27 cellular contexts compared by ENCODE assay signal in the genomic region with DNA sequence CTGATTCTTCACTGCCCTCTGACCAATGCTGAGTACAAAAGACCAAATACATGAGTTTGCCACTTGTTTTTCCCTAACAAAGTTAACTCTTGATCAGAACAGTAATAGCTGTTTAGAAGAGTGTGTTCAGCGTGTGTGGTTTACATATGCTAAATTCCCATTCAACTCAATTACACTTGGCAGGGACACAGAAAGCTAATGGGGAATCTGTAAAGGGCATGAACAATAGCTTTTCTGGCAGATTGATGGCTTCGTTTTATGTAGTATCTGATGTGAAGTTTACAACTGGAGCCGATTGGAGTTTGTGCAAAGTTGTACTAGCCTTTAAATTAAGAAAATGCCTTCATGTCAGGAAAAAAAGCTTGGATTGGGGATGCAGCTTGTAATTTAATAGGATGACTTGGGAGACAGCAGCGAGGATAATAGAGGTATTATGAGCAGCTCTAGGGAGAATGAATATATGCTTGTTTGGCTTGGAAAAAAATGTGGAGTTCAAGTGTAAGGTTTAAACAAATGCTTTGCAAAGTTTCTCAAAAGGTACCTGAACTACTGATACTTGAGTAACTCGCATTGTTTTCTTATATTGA.
A peak's percentile ranks its signal among the peaks of the same experiment; 100 is the strongest.
DNase-seq lines count a peak whose midpoint lies in the region; ATAC-seq and TF ChIP-seq lines count a peak whose summit lies in the region.
"Had no signal": no experiment of that assay in that cellular context is flagged by ENCODE, and none has a peak within 500 bp of the region (broad histone marks: within the 10 kb centered on the region; RNA-seq: fewer than 3 reads in every experiment).

No MANE protein-coding gene starts in this region.

- no peak overlapping the region for H3K27ac Mint-ChIP-seq in activated T-helper 17 cell treated with anti-CD3 and anti-CD28 coated beads, Interleukin-2, amount 50 U/mL, for 72 hours
- H3K27ac Mint-ChIP-seq: activated naive CD8-positive, alpha-beta T cell treated with anti-CD3 and anti-CD28 coated beads, Interleukin-2, amount 50 U/mL, for 24 hours; neural progenitor cell; progenitor cell of endocrine pancreas had no signal

- H3K9me2 ChIP-seq in SK-N-SH, result no peaks in the 10 kb centered on the region
- no peaks in the 10 kb centered on the region for H3K9me2 ChIP-seq in MM.1S (replicated peaks; ENCODE audit: insufficient read depth, low read length)

- peak in 1 of 2 experiments; percentile 76; a peak in 2 of 4 replicates for TF ChIP-seq EP300 in SK-N-SH (IDR thresholded peaks at IDR 0.05; ENCODE audit: borderline replicate concordance in 1 of 2, low read depth in 1 of 2, low read length in 1 of 2)

- H4K20me1 ChIP-seq in SK-N-SH (ENCODE audit: insufficient read depth) (no peaks in the 10 kb centered on the region), MM.1S (ENCODE audit: insufficient read depth, low read length) (no peaks in the 10 kb centered on the region)
- H4K20me1 ChIP-seq: BLaER1 treated with 17β-estradiol and CSF1 and Interleukin-3, amounts not matched to agents 10 nM and 100 nM had no signal

- peaks cover 5 to 8% of the 10 kb centered on the region in 2 experiments; a peak in 3 of 4 replicates for H3K4me1 ChIP-seq in SK-N-SH (ENCODE audit: control insufficient read depth in 1 of 2, insufficient read depth in 2 of 2, low read depth in 1 of 2, low read length in 1 of 2)
- H3K4me1 ChIP-seq in MM.1S (ENCODE audit: low read length), result no peaks in the 10 kb centered on the region
- H3K4me1 ChIP-seq: body of pancreas, neural progenitor cell had no signal

- H3K4me3 Mint-ChIP-seq in activated T-helper 17 cell treated with anti-CD3 and anti-CD28 coated beads, Interleukin-2, amount 50 U/mL, for 72 hours, result no peak overlapping the region
- H3K4me3 Mint-ChIP-seq: activated naive CD8-positive, alpha-beta T cell treated with anti-CD3 and anti-CD28 coated beads, Interleukin-2, amount 50 U/mL, for 24 hours; neural progenitor cell; WTC11 had no signal

- no peaks in the 10 kb centered on the region for H3K27me3 Mint-ChIP-seq in activated T-helper 17 cell treated with anti-CD3 and anti-CD28 coated beads, Interleukin-2, amount 50 U/mL, for 72 hours
- H3K27me3 Mint-ChIP-seq: progenitor cell of endocrine pancreas had no signal

- no peaks in the 10 kb centered on the region for H3K36me3 Mint-ChIP-seq in activated T-helper 17 cell treated with anti-CD3 and anti-CD28 coated beads, Interleukin-2, amount 50 U/mL, for 72 hours (ENCODE audit: low read depth)
- H3K36me3 Mint-ChIP-seq: neural progenitor cell, WTC11 had no signal

- H2AFZ ChIP-seq in SK-N-SH (ENCODE audit: low read depth), result no peak overlapping the region; the same call in 1 of the 2 replicates
- H2AFZ ChIP-seq in MM.1S (ENCODE audit: low read length), result no peak overlapping the region
- H2AFZ ChIP-seq: neural progenitor cell had no signal

- H3K36me3 ChIP-seq in SK-N-SH (replicated peaks in 1 of 2; ENCODE audit: control insufficient read depth in 1 of 2, insufficient read depth in 2 of 2, low read length in 1 of 2) (no peaks in the 10 kb centered on the region), MM.1S (replicated peaks; ENCODE audit: insufficient read depth, low read length) (no peaks in the 10 kb centered on the region)
- H3K36me3 ChIP-seq: BLaER1 treated with 17β-estradiol and CSF1 and Interleukin-3, amounts not matched to agents 10 nM and 100 nM; lower lobe of right lung; neural progenitor cell; sigmoid colon; transverse colon had no signal

- no peak overlapping the region for H3K9ac ChIP-seq in SK-N-SH
- no peak overlapping the region for H3K9ac ChIP-seq in MM.1S (ENCODE audit: low read length)
- H3K9ac ChIP-seq: BLaER1 treated with 17β-estradiol and CSF1 and Interleukin-3, amounts not matched to agents 10 nM and 100 nM; neural progenitor cell had no signal

- peak overlapping the region in 1 of 2 experiments; percentile 69; a peak in 2 of 4 replicates for H3K27ac ChIP-seq in SK-N-SH (ENCODE audit: low read depth in 2 of 2, low read length in 1 of 2)
- no peak overlapping the region for H3K27ac ChIP-seq in MM.1S (ENCODE audit: low read length)
- H3K27ac ChIP-seq: BLaER1 treated with 17β-estradiol and CSF1 and Interleukin-3, amounts not matched to agents 10 nM and 100 nM; body of pancreas; lower lobe of right lung; neural progenitor cell; sigmoid colon; transverse colon had no signal

- TF ChIP-seq CTCF in SK-N-SH (IDR thresholded peaks at IDR 0.05), result no peak
- no peak for TF ChIP-seq CTCF in MM.1S (IDR thresholded peaks at IDR 0.05; ENCODE audit: low read length)

- DNase-seq in NCI-H510A treated with DMSO at 0.1 percent for 48 hours (lab: John Stamatoyannopoulos, UW) (peak; percentile 18), NCI-H510A (lab: John Stamatoyannopoulos, UW) (no peak), NCI-H2107 treated with DMSO at 0.1 percent for 48 hours (lab: John Stamatoyannopoulos, UW; ENCODE audit: unreplicated experiment) (peak; percentile 85), SK-N-SH (peak; percentile 48), COLO668 (lab: John Stamatoyannopoulos, UW; ENCODE audit: unreplicated experiment) (no peak), MM.1S (no peak)
- DNase-seq: activated CD4-positive, alpha-beta T cell treated with anti-CD3 and anti-CD28 coated beads, Interleukin-2, amount 50 U/mL, for 48 hours; activated effector memory CD4-positive, alpha-beta T cell treated with anti-CD3 and anti-CD28 coated beads, Interleukin-2, amount 50 U/mL, for 16 hours; activated naive CD8-positive, alpha-beta T cell treated with anti-CD3 and anti-CD28 coated beads, Interleukin-2, amount 50 U/mL, for 24 hours; body of pancreas; effector CD8-positive, alpha-beta T cell; GDM1; H7; islet precursor cell; lower lobe of right lung; RPMI8226; sigmoid colon; stimulated activated CD8-positive, alpha-beta memory T cell treated with anti-CD3 and anti-CD28 coated beads, Interleukin-4, amount 100 ng/mL, for 48 hours; T-helper 9 cell; transverse colon had no signal

- H3K27me3 ChIP-seq in SK-N-SH (ENCODE audit: insufficient read depth), result no peaks in the 10 kb centered on the region
- no peaks in the 10 kb centered on the region for H3K27me3 ChIP-seq in MM.1S (replicated peaks; ENCODE audit: insufficient read depth, low read length)
- H3K27me3 ChIP-seq: BLaER1 treated with 17β-estradiol and CSF1 and Interleukin-3, amounts not matched to agents 10 nM and 100 nM; body of pancreas; neural progenitor cell; sigmoid colon; transverse colon had no signal

- H3K9me3 ChIP-seq in SK-N-SH (no peaks in the 10 kb centered on the region), MM.1S (replicated peaks; ENCODE audit: insufficient read depth, low read length) (no peaks in the 10 kb centered on the region)
- H3K9me3 ChIP-seq: body of pancreas, lower lobe of right lung, sigmoid colon, transverse colon had no signal

- no peak overlapping the region for H3K4me2 ChIP-seq in SK-N-SH
- H3K4me2 ChIP-seq in MM.1S (ENCODE audit: low read depth, low read length), result no peak overlapping the region
- H3K4me2 ChIP-seq: BLaER1 treated with 17β-estradiol and CSF1 and Interleukin-3, amounts not matched to agents 10 nM and 100 nM; neural progenitor cell had no signal

- H3F3A ChIP-seq in SK-N-SH (replicated peaks; ENCODE audit: insufficient read depth) (peaks cover 9% of the 10 kb centered on the region), MM.1S (ENCODE audit: insufficient read depth, low read length) (no peaks in the 10 kb centered on the region)

- no peaks in the 10 kb centered on the region for H3K4me1 Mint-ChIP-seq in activated T-helper 17 cell treated with anti-CD3 and anti-CD28 coated beads, Interleukin-2, amount 50 U/mL, for 72 hours

- no peaks in the 10 kb centered on the region for H3K9me3 Mint-ChIP-seq in activated T-helper 17 cell treated with anti-CD3 and anti-CD28 coated beads, Interleukin-2, amount 50 U/mL, for 72 hours
- H3K9me3 Mint-ChIP-seq: activated naive CD8-positive, alpha-beta T cell treated with anti-CD3 and anti-CD28 coated beads, Interleukin-2, amount 50 U/mL, for 24 hours had no signal

- CTCF ChIA-PET in SK-N-SH (lab: Yijun Ruan, JAX), result interaction anchor here (0.9 to 9.9 kb wide), 15 partner anchors 12 to 257 kb away, joined by 3 to 182 read pairs (median 3); partner anchors contain the start of gene RASSF3

- 40% methylated on average over 5 of the region's 5 CpGs for WGBS in SK-N-SH (ENCODE audit: low lambda C conversion rate)

- no peaks in the 10 kb centered on the region for H3K79me2 ChIP-seq in SK-N-SH (ENCODE audit: insufficient read depth)
- H3K79me2 ChIP-seq in MM.1S (ENCODE audit: low read length), result no peaks in the 10 kb centered on the region

- POLR2A ChIA-PET in SK-N-SH (lab: Yijun Ruan, JAX), result no interaction called here

- TF ChIP-seq RAD21 in SK-N-SH (IDR thresholded peaks at IDR 0.05; ENCODE audit: low read length), result peak; percentile 2; the same call in 1 of the 2 replicates

- H3K4me3 ChIP-seq in SK-N-SH (ENCODE audit: low read depth in 2 of 2, low read length in 1 of 2) (no peak overlapping the region), MM.1S (ENCODE audit: low read length) (no peak overlapping the region)
- H3K4me3 ChIP-seq: BLaER1 treated with 17β-estradiol and CSF1 and Interleukin-3, amounts not matched to agents 10 nM and 100 nM; body of pancreas; K562; lower lobe of right lung; neural progenitor cell; sigmoid colon; transverse colon had no signal

- no peak for ATAC-seq in HG02623 (IDR thresholded peaks at IDR 0.05; ENCODE audit: unreplicated experiment)
- no peak for ATAC-seq in activated T-helper 17 cell treated with anti-CD3 and anti-CD28 coated beads, Interleukin-2, amount 50 U/mL, for 72 hours (replicated peaks)
- ATAC-seq: activated naive CD8-positive, alpha-beta T cell treated with anti-CD3 and anti-CD28 coated beads, Interleukin-2, amount 50 U/mL, for 24 hours; body of pancreas; K562; lower lobe of right lung; WTC11 had no signal

TF ChIP-seq in SK-N-SH, 30 proteins besides CTCF, POLR2A, EP300 and RAD21 (continues in another document):
- no peak for TF ChIP-seq NFIC (IDR thresholded peaks at IDR 0.05; ENCODE audit: borderline replicate concordance)
- no peak for TF ChIP-seq SIN3A (IDR thresholded peaks at IDR 0.05; ENCODE audit: borderline replicate concordance, low read depth, low read length)
- no peak for TF ChIP-seq YY1 (IDR thresholded peaks at IDR 0.05; ENCODE audit: low read depth)
- TF ChIP-seq MAX (IDR thresholded peaks at IDR 0.05; ENCODE audit: low read depth), result no peak
- TF ChIP-seq GATA2 (CRISPR knock-in tag; IDR thresholded peaks at IDR 0.05), result peak; percentile 45; the same call in 1 of the 2 replicates

Comparison
In these comparisons a context has a peak if more than half of its experiments do, and no peak if none do; other contexts are left out.
1. DNase-seq: peak in NCI-H510A treated with DMSO at 0.1 percent for 48 hours (single experiment), NCI-H2107 treated with DMSO at 0.1 percent for 48 hours (single experiment) and SK-N-SH (single experiment); none in NCI-H510A (single experiment), COLO668 (single experiment) and MM.1S (single experiment).